In the genomic region with DNA sequence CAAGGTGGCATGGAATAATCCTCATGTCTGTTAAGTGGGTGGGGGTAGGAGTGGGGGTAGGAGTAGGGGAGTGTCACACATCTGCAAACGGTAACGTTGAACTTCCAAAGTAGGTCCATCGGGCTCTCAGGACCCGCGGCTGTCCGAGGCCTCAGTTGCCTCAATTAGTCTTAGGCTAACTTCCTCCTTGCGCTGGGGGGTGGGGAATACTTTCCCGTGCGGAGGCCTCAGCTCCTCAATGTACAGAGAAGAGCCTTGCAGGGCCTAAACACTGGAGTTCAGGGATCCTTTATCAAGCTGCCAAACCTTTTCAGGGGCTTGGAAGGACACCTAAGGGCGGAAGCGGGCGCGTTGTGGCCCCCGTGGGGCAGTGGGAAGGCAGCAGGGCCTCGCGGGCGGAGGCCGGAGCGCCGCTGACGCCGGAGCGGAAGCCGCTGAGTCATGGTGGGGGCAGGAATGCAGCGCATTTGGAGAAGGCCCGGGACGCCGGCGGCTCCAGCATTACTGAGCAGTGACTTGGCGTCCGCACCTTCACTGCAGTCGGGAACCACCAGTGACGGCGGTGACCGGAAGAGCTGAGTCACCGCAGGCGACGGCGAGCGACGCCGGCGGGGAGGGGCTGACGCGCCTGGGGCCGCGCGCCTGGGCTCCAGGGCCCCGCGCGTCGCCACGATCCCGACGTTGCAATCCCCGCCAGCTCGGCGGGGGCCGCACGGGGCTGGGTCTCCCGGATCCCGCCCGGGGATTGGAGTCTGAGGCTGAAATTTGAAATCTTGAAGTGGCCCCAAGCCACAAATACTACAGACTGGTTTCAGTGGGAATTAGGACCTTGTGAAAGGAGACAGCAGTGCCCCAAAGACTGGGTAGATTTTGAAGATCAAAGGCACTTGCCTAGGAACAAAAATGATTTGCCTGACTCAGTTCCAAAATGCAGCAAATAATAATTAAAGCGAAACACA, we compare ENCODE assay signal across 1 cellular context.
A peak's percentile ranks its signal among the peaks of the same experiment; 100 is the strongest.
TF ChIP-seq lines count a peak whose summit lies in the region.

No MANE protein-coding gene starts in this region.

TF ChIP-seq in HepG2, 621 proteins besides CTCF, POLR2A, EP300 and RAD21 (continued from another document and continues in another):
- TF ChIP-seq, protein P1, sequence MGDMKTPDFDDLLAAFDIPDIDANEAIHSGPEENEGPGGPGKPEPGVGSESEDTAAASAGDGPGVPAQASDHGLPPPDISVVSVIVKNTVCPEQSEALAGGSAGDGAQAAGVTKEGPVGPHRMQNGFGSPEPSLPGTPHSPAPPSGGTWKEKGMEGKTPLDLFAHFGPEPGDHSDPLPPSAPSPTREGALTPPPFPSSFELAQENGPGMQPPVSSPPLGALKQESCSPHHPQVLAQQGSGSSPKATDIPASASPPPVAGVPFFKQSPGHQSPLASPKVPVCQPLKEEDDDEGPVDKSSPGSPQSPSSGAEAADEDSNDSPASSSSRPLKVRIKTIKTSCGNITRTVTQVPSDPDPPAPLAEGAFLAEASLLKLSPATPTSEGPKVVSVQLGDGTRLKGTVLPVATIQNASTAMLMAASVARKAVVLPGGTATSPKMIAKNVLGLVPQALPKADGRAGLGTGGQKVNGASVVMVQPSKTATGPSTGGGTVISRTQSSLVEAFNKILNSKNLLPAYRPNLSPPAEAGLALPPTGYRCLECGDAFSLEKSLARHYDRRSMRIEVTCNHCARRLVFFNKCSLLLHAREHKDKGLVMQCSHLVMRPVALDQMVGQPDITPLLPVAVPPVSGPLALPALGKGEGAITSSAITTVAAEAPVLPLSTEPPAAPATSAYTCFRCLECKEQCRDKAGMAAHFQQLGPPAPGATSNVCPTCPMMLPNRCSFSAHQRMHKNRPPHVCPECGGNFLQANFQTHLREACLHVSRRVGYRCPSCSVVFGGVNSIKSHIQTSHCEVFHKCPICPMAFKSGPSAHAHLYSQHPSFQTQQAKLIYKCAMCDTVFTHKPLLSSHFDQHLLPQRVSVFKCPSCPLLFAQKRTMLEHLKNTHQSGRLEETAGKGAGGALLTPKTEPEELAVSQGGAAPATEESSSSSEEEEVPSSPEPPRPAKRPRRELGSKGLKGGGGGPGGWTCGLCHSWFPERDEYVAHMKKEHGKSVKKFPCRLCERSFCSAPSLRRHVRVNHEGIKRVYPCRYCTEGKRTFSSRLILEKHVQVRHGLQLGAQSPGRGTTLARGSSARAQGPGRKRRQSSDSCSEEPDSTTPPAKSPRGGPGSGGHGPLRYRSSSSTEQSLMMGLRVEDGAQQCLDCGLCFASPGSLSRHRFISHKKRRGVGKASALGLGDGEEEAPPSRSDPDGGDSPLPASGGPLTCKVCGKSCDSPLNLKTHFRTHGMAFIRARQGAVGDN (CRISPR knock-in tag; IDR thresholded peaks at IDR 0.05) = peak; percentile 98
- TF ChIP-seq ARID4A (CRISPR knock-in tag; IDR thresholded peaks at IDR 0.05; ENCODE audit: borderline replicate concordance) = peak; percentile 97
- peak; percentile 97 for TF ChIP-seq ZFY (CRISPR knock-in tag; IDR thresholded peaks at IDR 0.05)
- no peak for TF ChIP-seq MIER2 (CRISPR knock-in tag; IDR thresholded peaks at IDR 0.05)
- TF ChIP-seq, protein P2, sequence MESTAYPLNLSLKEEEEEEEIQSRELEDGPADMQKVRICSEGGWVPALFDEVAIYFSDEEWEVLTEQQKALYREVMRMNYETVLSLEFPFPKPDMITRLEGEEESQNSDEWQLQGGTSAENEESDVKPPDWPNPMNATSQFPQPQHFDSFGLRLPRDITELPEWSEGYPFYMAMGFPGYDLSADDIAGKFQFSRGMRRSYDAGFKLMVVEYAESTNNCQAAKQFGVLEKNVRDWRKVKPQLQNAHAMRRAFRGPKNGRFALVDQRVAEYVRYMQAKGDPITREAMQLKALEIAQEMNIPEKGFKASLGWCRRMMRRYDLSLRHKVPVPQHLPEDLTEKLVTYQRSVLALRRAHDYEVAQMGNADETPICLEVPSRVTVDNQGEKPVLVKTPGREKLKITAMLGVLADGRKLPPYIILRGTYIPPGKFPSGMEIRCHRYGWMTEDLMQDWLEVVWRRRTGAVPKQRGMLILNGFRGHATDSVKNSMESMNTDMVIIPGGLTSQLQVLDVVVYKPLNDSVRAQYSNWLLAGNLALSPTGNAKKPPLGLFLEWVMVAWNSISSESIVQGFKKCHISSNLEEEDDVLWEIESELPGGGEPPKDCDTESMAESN (CRISPR knock-in tag; conservative IDR thresholded peaks at IDR 0.05) = peak; percentile 95
- no peak for TF ChIP-seq MBD4 (IDR thresholded peaks at IDR 0.05; ENCODE audit: borderline replicate concordance, low read length)
- no peak for TF ChIP-seq ZNF704 (CRISPR knock-in tag; IDR thresholded peaks at IDR 0.05; ENCODE audit: borderline replicate concordance)
- TF ChIP-seq MLXIP (CRISPR knock-in tag; IDR thresholded peaks at IDR 0.05; ENCODE audit: borderline replicate concordance) = no peak
- peak; percentile 72 for TF ChIP-seq PITX1 (CRISPR knock-in tag; IDR thresholded peaks at IDR 0.05)
- 0 out of 2 replicates have a peak, but pooled peaks have one; percentile 57 for TF ChIP-seq WIZ (CRISPR knock-in tag; IDR thresholded peaks at IDR 0.05)
- peak; percentile 36; the same call in 1 of the 2 replicates for TF ChIP-seq NCOR1 (IDR thresholded peaks at IDR 0.05; ENCODE audit: borderline replicate concordance, low read length)
- TF ChIP-seq, protein P3, sequence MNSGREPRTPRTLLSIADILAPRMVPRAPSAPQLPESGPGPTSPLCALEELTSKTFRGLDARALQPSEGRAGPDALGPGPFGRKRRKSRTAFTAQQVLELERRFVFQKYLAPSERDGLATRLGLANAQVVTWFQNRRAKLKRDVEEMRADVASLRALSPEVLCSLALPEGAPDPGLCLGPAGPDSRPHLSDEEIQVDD (CRISPR knock-in tag; IDR thresholded peaks at IDR 0.05; ENCODE audit: borderline replicate concordance) = 0 out of 2 replicates have a peak, but pooled peaks have one; percentile 52
- TF ChIP-seq STAT5B (CRISPR knock-in tag; IDR thresholded peaks at IDR 0.05) = 0 out of 2 replicates have a peak, but pooled peaks have one; percentile 8
- no peak for TF ChIP-seq ZNF562 (CRISPR knock-in tag; IDR thresholded peaks at IDR 0.05; ENCODE audit: borderline replicate concordance)
- no peak for TF ChIP-seq ZNF597 (CRISPR knock-in tag; IDR thresholded peaks at IDR 0.05)
- TF ChIP-seq ZSCAN20 (CRISPR knock-in tag; IDR thresholded peaks at IDR 0.05; ENCODE audit: borderline replicate concordance) = 0 out of 2 replicates have a peak, but pooled peaks have one; percentile 54
- TF ChIP-seq, protein P4, sequence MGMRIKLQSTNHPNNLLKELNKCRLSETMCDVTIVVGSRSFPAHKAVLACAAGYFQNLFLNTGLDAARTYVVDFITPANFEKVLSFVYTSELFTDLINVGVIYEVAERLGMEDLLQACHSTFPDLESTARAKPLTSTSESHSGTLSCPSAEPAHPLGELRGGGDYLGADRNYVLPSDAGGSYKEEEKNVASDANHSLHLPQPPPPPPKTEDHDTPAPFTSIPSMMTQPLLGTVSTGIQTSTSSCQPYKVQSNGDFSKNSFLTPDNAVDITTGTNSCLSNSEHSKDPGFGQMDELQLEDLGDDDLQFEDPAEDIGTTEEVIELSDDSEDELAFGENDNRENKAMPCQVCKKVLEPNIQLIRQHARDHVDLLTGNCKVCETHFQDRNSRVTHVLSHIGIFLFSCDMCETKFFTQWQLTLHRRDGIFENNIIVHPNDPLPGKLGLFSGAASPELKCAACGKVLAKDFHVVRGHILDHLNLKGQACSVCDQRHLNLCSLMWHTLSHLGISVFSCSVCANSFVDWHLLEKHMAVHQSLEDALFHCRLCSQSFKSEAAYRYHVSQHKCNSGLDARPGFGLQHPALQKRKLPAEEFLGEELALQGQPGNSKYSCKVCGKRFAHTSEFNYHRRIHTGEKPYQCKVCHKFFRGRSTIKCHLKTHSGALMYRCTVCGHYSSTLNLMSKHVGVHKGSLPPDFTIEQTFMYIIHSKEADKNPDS (CRISPR knock-in tag; IDR thresholded peaks at IDR 0.05) = no peak
- peak; percentile 81; the same call in 1 of the 2 replicates for TF ChIP-seq ZNF772 (CRISPR knock-in tag; IDR thresholded peaks at IDR 0.05)
- TF ChIP-seq MTF1 (CRISPR knock-in tag; IDR thresholded peaks at IDR 0.05) = no peak
- peak; percentile 84 for TF ChIP-seq ZNF317 (CRISPR knock-in tag; IDR thresholded peaks at IDR 0.05)
- no peak for TF ChIP-seq ZNF552 (CRISPR knock-in tag; IDR thresholded peaks at IDR 0.05; ENCODE audit: borderline replicate concordance)
- TF ChIP-seq, protein P5, sequence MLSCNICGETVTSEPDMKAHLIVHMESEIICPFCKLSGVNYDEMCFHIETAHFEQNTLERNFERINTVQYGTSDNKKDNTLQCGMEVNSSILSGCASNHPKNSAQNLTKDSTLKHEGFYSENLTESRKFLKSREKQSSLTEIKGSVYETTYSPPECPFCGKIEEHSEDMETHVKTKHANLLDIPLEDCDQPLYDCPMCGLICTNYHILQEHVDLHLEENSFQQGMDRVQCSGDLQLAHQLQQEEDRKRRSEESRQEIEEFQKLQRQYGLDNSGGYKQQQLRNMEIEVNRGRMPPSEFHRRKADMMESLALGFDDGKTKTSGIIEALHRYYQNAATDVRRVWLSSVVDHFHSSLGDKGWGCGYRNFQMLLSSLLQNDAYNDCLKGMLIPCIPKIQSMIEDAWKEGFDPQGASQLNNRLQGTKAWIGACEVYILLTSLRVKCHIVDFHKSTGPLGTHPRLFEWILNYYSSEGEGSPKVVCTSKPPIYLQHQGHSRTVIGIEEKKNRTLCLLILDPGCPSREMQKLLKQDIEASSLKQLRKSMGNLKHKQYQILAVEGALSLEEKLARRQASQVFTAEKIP (CRISPR knock-in tag; IDR thresholded peaks at IDR 0.05; ENCODE audit: borderline replicate concordance) = no peak
